In the genomic region with DNA sequence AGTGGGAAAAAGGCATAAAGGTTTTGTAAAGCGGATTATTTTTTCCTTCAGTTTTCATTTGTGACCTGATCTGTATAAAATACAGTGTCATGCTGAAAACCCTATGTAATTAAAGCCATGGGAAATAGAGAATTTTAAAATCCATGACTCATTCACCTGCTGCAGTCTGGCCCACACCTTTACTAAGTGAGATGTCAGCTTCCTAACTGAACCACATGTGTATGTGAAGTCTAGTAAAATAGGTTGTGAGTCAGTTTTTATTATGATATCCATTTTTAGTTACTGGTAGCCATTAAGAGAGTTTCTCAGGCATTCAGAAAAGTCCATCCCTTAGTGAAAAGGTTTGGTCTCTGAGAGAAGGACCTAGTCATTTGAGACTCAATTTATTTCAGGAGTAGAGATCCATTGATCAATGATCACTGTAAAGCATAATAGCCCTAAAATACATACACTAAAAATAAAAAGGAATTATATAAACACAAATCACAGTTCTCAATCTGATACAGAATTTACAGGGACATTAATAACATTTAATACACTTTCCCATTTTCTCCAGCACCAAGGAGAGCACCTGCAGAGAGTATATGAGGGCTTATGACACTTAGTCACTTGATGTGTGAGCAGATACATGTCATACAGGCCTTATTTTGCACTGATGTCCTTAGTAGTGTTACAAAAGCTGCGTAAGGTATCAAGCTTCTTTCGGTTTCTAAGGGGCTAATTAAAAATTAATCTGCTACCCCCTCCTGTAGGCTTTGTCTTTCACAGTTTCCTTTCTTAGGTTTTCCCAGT, we compare ENCODE assay signal across 13 cellular contexts.
A peak's percentile ranks its signal among the peaks of the same experiment; 100 is the strongest.
DNase-seq lines count a peak whose midpoint lies in the region; ATAC-seq and TF ChIP-seq lines count a peak whose summit lies in the region.
"Had no signal": no experiment of that assay in that cellular context is flagged by ENCODE, and none has a peak within 500 bp of the region (broad histone marks: within the 10 kb centered on the region; RNA-seq: fewer than 3 reads in every experiment).

No MANE protein-coding gene starts in this region.

- peaks cover 21 to 31% (median 31%) of the 10 kb centered on the region in 3 donors for H3K4me1 Mint-ChIP-seq in IgD-negative memory B cell

- no peak for TF ChIP-seq CTCF in epithelial cell of esophagus (IDR thresholded peaks at IDR 0.05; ENCODE audit: insufficient read depth, low read depth, low read length, missing control alignments)

- peak overlapping the region in 2 of 3 donors; percentile 33 to 70 for H3K27ac Mint-ChIP-seq in IgD-negative memory B cell

- no peaks in the 10 kb centered on the region for H3K27me3 Mint-ChIP-seq in IgD-negative memory B cell
- H3K27me3 Mint-ChIP-seq: central memory CD8-positive, alpha-beta T cell had no signal

- peaks cover 13% of the 10 kb centered on the region for H3K36me3 Mint-ChIP-seq in IgD-negative memory B cell

- peak; percentile 58 for ATAC-seq in GM21381 (IDR thresholded peaks at IDR 0.05; ENCODE audit: unreplicated experiment)
- ATAC-seq: activated T-cell treated with anti-CD3 and anti-CD28 coated beads, Interleukin-2, amount 50 U/mL, for 4 hours had no signal

- H3K9me3 Mint-ChIP-seq in IgD-negative memory B cell: no peaks in the 10 kb centered on the region
- H3K9me3 Mint-ChIP-seq: central memory CD8-positive, alpha-beta T cell had no signal

- in situ Hi-C loops in KBM-7 (cut with MboI; ENCODE audit: low pct_unique_long_range_greater_than_20kb, low sequenced_read_pairs): no loop called here

- H3K4me3 ChIP-seq in epithelial cell of esophagus (ENCODE audit: low read length): no peak overlapping the region
- H3K4me3 ChIP-seq: gastrocnemius medialis had no signal

- H3K4me3 Mint-ChIP-seq in IgD-negative memory B cell: no peak overlapping the region
- H3K4me3 Mint-ChIP-seq: activated T-cell treated with anti-CD3 and anti-CD28 coated beads, Interleukin-2, amount 50 U/mL, for 4 hours; central memory CD8-positive, alpha-beta T cell had no signal

- DNase-seq in A172 (ENCODE audit: low spot score) (peak; percentile 18), epithelial cell of esophagus (ENCODE audit: low read depth) (peak; percentile 42), NCI-H1930 (lab: John Stamatoyannopoulos, UW) (no peak), H4 (ENCODE audit: low spot score) (no peak), KBM-7 (no peak)
- no peak for DNase-seq in activated CD4-positive, alpha-beta T cell treated with anti-CD3 and anti-CD28 coated beads for 48 hours
- DNase-seq: activated T-cell treated with anti-CD3 and anti-CD28 coated beads, Interleukin-2, amount 50 U/mL, for 4 hours; AML-193; gastrocnemius medialis; stimulated activated naive CD4-positive, alpha-beta T cell treated with Interleukin-2 at 50 U/mL for 16 hours had no signal

Comparison
In these comparisons a context has a peak if more than half of its experiments do, and no peak if none do; other contexts are left out.
1. DNase-seq: peak in A172 (single experiment) and epithelial cell of esophagus (single experiment); none in NCI-H1930 (0 of 2), H4 (single experiment), KBM-7 (single experiment) and activated CD4-positive, alpha-beta T cell treated with anti-CD3 and anti-CD28 coated beads for 48 hours (single experiment).